ENCODE assay signal across 21 cellular contexts in genomic region chr12:47909839-47910465, GRCh38. TPM values are rescaled to one million over a fixed set of nuclear protein-coding genes. Genes with fewer than 3 reads are reported as not detected.
DNase-seq lines count a peak whose midpoint lies in the region; ATAC-seq, FAIRE-seq and TF ChIP-seq lines count a peak whose summit lies in the region.
"Had no signal": no experiment of that assay in that cellular context is flagged by ENCODE, and none has a peak within 500 bp of the region (broad histone marks: within the 10 kb centered on the region; RNA-seq: fewer than 3 reads in every experiment).

No MANE protein-coding gene starts in this region.

- H3K36me3 ChIP-seq in H1 (ENCODE audit: control insufficient read depth in 2 of 4, insufficient read depth in 4 of 4, low read length in 3 of 4) = no peaks in the 10 kb centered on the region
- no peaks in the 10 kb centered on the region for H3K36me3 ChIP-seq in mesenchymal stem cell (ENCODE audit: control insufficient read depth in 1 of 2, insufficient read depth in 2 of 2, low read depth in 1 of 2, low read length in 2 of 2)
- no peaks in the 10 kb centered on the region for H3K36me3 ChIP-seq in testis (ENCODE audit: low read depth, missing control alignments)
- no peaks in the 10 kb centered on the region for H3K36me3 ChIP-seq in neural progenitor cell
- H3K36me3 ChIP-seq: Peyer's patch had no signal

- peaks cover 5% of the 10 kb centered on the region for H3K23me2 ChIP-seq in H1 (ENCODE audit: low read depth, low read length)

- DNase-seq in activated naive CD4-positive, alpha-beta T cell treated with anti-CD3 and anti-CD28 coated beads, Interleukin-2, amount 10 ng/mL, durations not matched to agents 7 days and 5 days = no peak
- no peak for DNase-seq in activated naive CD4-positive, alpha-beta T cell treated with anti-CD3 and anti-CD28 coated beads, Interleukin-2, amount 50 U/mL, for 72 hours (ENCODE audit: low spot score in 2 of 2)
- DNase-seq in H1 (ENCODE audit: low read depth in 1 of 2, low spot score in 2 of 2) = no peak
- peak; percentile 30 for DNase-seq in mesenchymal stem cell
- no peak for DNase-seq in NOMO-1 (lab: John Stamatoyannopoulos, UW; ENCODE audit: unreplicated experiment in 2 of 2)
- no peak for DNase-seq in testis
- DNase-seq in hepatic stellate cell (ENCODE audit: low spot score) = no peak
- DNase-seq in neural progenitor cell (ENCODE audit: low spot score) = no peak
- DNase-seq: 8988T, DMS 273 treated with DMSO at 0.1 percent for 48 hours, NCI-H1092 treated with DMSO at 0.1 percent for 48 hours, NCI-H146, NCI-H2081, NCI-H2171 treated with DMSO at 0.1 percent for 48 hours, NCI-H446, NCI-H69, Peyer's patch had no signal

- H3K4me1 ChIP-seq in H1 (replicated peaks in 1 of 4; ENCODE audit: control insufficient read depth in 3 of 4, insufficient read depth in 4 of 4, low read length in 3 of 4) (no peaks in the 10 kb centered on the region), mesenchymal stem cell (ENCODE audit: control insufficient read depth, insufficient read depth, low read depth, low read length) (peaks cover 6% of the 10 kb centered on the region), testis (no peaks in the 10 kb centered on the region), neural progenitor cell (no peaks in the 10 kb centered on the region)

- H3K4me3 ChIP-seq in H1 (ENCODE audit: extremely low read depth in 1 of 4, insufficient read depth in 2 of 4, low read depth in 3 of 4, low read length in 4 of 4) (no peak overlapping the region), mesenchymal stem cell (ENCODE audit: insufficient read depth in 1 of 2, low read depth in 1 of 2, low read length in 2 of 2) (no peak overlapping the region), testis (no peak overlapping the region), neural progenitor cell (no peak overlapping the region)
- H3K4me3 ChIP-seq: GM23338, Peyer's patch had no signal

- H2AFZ ChIP-seq in H1 (ENCODE audit: low read length) = no peak overlapping the region
- H2AFZ ChIP-seq in mesenchymal stem cell (ENCODE audit: low read depth, low read length) = peak overlapping the region; percentile 1
- no peak overlapping the region for H2AFZ ChIP-seq in neural progenitor cell (replicated peaks)
- H2AFZ ChIP-seq: GM23338 had no signal

- peaks cover 80% of the 10 kb centered on the region for H3K27me3 Mint-ChIP-seq in activated naive CD4-positive, alpha-beta T cell treated with anti-CD3 and anti-CD28 coated beads, Interleukin-2, amount 10 ng/mL, durations not matched to agents 7 days and 5 days
- peaks cover 32% of the 10 kb centered on the region for H3K27me3 Mint-ChIP-seq in neural progenitor cell (ENCODE audit: insufficient read depth, low read depth)

- no peak overlapping the region for H4K5ac ChIP-seq in H1 (ENCODE audit: insufficient read length, low read depth, low read length)

- H2BK12ac ChIP-seq in H1 (ENCODE audit: low read depth, low read length) (no peak overlapping the region), mesenchymal stem cell (ENCODE audit: low read length in 2 of 2) (peak overlapping the region; percentile 1 to 32)

- H2BK5ac ChIP-seq in H1 (ENCODE audit: low read depth, low read length) = no peak overlapping the region
- no peak overlapping the region for H2BK5ac ChIP-seq in mesenchymal stem cell (ENCODE audit: low read depth, low read length, poor library complexity, severe bottlenecking)

- TF ChIP-seq CTCF in H1 (IDR thresholded peaks at IDR 0.05; ENCODE audit: control extremely low read depth in 1 of 3, insufficient read depth in 1 of 3, low read depth in 1 of 3, low read length in 3 of 3) (no peak), testis (IDR thresholded peaks at IDR 0.05) (no peak), neural progenitor cell (IDR thresholded peaks at IDR 0.05) (no peak)

- H3F3A ChIP-seq in neural progenitor cell (ENCODE audit: low read depth) = no peaks in the 10 kb centered on the region

- no peaks in the 10 kb centered on the region for H3K4me1 Mint-ChIP-seq in activated naive CD4-positive, alpha-beta T cell treated with anti-CD3 and anti-CD28 coated beads, Interleukin-2, amount 10 ng/mL, durations not matched to agents 7 days and 5 days
- peaks cover 4% of the 10 kb centered on the region for H3K4me1 Mint-ChIP-seq in neural progenitor cell

- H3K23ac ChIP-seq in H1 (ENCODE audit: insufficient read length) (no peak overlapping the region), mesenchymal stem cell (ENCODE audit: low read length in 2 of 2) (no peak overlapping the region)

- H3K56ac ChIP-seq in H1 (replicated peaks; ENCODE audit: insufficient read length, low read depth, low read length) = no peak overlapping the region

- CTCF ChIA-PET in activated naive CD4-positive, alpha-beta T cell treated with anti-CD3 and anti-CD28 coated beads, Interleukin-2, amount 10 ng/mL, durations not matched to agents 7 days and 5 days (lab: Charles Lee) = no interaction called here
- CTCF ChIA-PET in H1 (lab: Charles Lee; ENCODE audit: partially characterized antibody) = interaction anchor here (0.6 to 2.0 kb wide), 9 partner anchors 12 to 246 kb away, joined by 3 to 5 read pairs (median 3); partner anchors contain the start of gene TMEM106C

- H3K9me3 ChIP-seq in H1 (ENCODE audit: insufficient read depth in 2 of 2, low read depth in 1 of 2, low read length in 1 of 2) (no peaks in the 10 kb centered on the region), mesenchymal stem cell (ENCODE audit: control insufficient read depth, low read length) (peaks cover 2% of the 10 kb centered on the region), testis (no peaks in the 10 kb centered on the region), neural progenitor cell (ENCODE audit: low read depth) (no peaks in the 10 kb centered on the region)
- H3K9me3 ChIP-seq: Peyer's patch had no signal

- no peaks in the 10 kb centered on the region for H3K9me3 Mint-ChIP-seq in activated naive CD4-positive, alpha-beta T cell treated with anti-CD3 and anti-CD28 coated beads, Interleukin-2, amount 10 ng/mL, durations not matched to agents 7 days and 5 days
- H3K9me3 Mint-ChIP-seq in activated naive CD4-positive, alpha-beta T cell treated with anti-CD3 and anti-CD28 coated beads, Interleukin-2, amount 50 U/mL, for 72 hours = peaks cover 0 to 5% of the 10 kb centered on the region in 2 donors
- H3K9me3 Mint-ChIP-seq in neural progenitor cell = peaks cover 2% of the 10 kb centered on the region

- H2BK15ac ChIP-seq in H1 (ENCODE audit: low read length) = 0 out of 2 replicates have a peak overlapping the region, but pooled peaks have one; percentile 67
- peak overlapping the region; percentile 44 for H2BK15ac ChIP-seq in mesenchymal stem cell (ENCODE audit: low read depth, poor library complexity, severe bottlenecking)

- H4K20me1 ChIP-seq in H1 (replicated peaks in 1 of 2; ENCODE audit: control insufficient read depth in 1 of 2, insufficient read depth in 2 of 2, low read length in 2 of 2) = no peaks in the 10 kb centered on the region
- H4K20me1 ChIP-seq in neural progenitor cell (ENCODE audit: low read depth) = no peaks in the 10 kb centered on the region

- H3K9ac ChIP-seq in H1 (replicated peaks in 1 of 4; ENCODE audit: extremely low read depth in 1 of 4, low read depth in 3 of 4, low read length in 3 of 4) = no peak overlapping the region
- no peak overlapping the region for H3K9ac ChIP-seq in mesenchymal stem cell (ENCODE audit: low read length)
- H3K9ac ChIP-seq in neural progenitor cell = no peak overlapping the region

- H4K91ac ChIP-seq in H1 (replicated peaks; ENCODE audit: insufficient read length, low read length) (no peak overlapping the region), mesenchymal stem cell (ENCODE audit: low read length) (no peak overlapping the region)

- FAIRE-seq in H1 (lab: Jason Lieb, UNC) = no peak
- FAIRE-seq: G401.6 had no signal

- POLR2A ChIA-PET in H1 (lab: Charles Lee; ENCODE audit: partially characterized antibody) = no interaction called here

- no peak overlapping the region for H3K14ac ChIP-seq in H1 (ENCODE audit: insufficient read length)
- H3K14ac ChIP-seq in mesenchymal stem cell (ENCODE audit: low read length in 2 of 2) = peak overlapping the region in 1 of 2 experiments; percentile 65

- TF ChIP-seq POLR2A in H1 (IDR thresholded peaks at IDR 0.05; ENCODE audit: control extremely low read depth in 1 of 2, low read depth in 2 of 2, low read length in 2 of 2) (no peak), testis (IDR thresholded peaks at IDR 0.05) (no peak)

- no peak for ATAC-seq in activated naive CD4-positive, alpha-beta T cell treated with anti-CD3 and anti-CD28 coated beads, Interleukin-2, amount 50 U/mL, for 72 hours
- ATAC-seq: GM23338, HCT116 had no signal

- peak overlapping the region; percentile 20 for H3K27ac Mint-ChIP-seq in activated naive CD4-positive, alpha-beta T cell treated with anti-CD3 and anti-CD28 coated beads, Interleukin-2, amount 10 ng/mL, durations not matched to agents 7 days and 5 days
- H3K27ac Mint-ChIP-seq in activated naive CD4-positive, alpha-beta T cell treated with anti-CD3 and anti-CD28 coated beads, Interleukin-2, amount 50 U/mL, for 72 hours = peak overlapping the region in 1 of 2 donors; percentile 47
- no peak overlapping the region for H3K27ac Mint-ChIP-seq in neural progenitor cell
- H3K27ac Mint-ChIP-seq: GM23338 had no signal

- no peak overlapping the region for H2BK20ac ChIP-seq in H1 (ENCODE audit: low read length)

- H3K4ac ChIP-seq in H1 (replicated peaks; ENCODE audit: insufficient read length, low read depth, low read length) (no peak overlapping the region), mesenchymal stem cell (ENCODE audit: low read depth in 1 of 2, low read length in 2 of 2) (no peak overlapping the region)

- no peaks in the 10 kb centered on the region for H3K36me3 Mint-ChIP-seq in activated naive CD4-positive, alpha-beta T cell treated with anti-CD3 and anti-CD28 coated beads, Interleukin-2, amount 10 ng/mL, durations not matched to agents 7 days and 5 days
- peaks cover 0 to 6% of the 10 kb centered on the region in 2 donors for H3K36me3 Mint-ChIP-seq in activated naive CD4-positive, alpha-beta T cell treated with anti-CD3 and anti-CD28 coated beads, Interleukin-2, amount 50 U/mL, for 72 hours
- H3K36me3 Mint-ChIP-seq in neural progenitor cell = no peaks in the 10 kb centered on the region

- no peak overlapping the region for H4K8ac ChIP-seq in H1 (ENCODE audit: extremely low read depth, insufficient read depth, low read length)
- H4K8ac ChIP-seq in mesenchymal stem cell (ENCODE audit: low read length) = no peak overlapping the region

- no peak overlapping the region for H3K18ac ChIP-seq in H1 (ENCODE audit: extremely low read depth, low read length)
- peak overlapping the region in 1 of 2 experiments; percentile 11 for H3K18ac ChIP-seq in mesenchymal stem cell (ENCODE audit: low read depth in 1 of 2, low read length in 2 of 2)

- H3K4me3 Mint-ChIP-seq in activated naive CD4-positive, alpha-beta T cell treated with anti-CD3 and anti-CD28 coated beads, Interleukin-2, amount 10 ng/mL, durations not matched to agents 7 days and 5 days = no peak overlapping the region
- no peak overlapping the region for H3K4me3 Mint-ChIP-seq in neural progenitor cell
- H3K4me3 Mint-ChIP-seq: CD14-positive monocyte, GM23338 had no signal

- H3K79me1 ChIP-seq in H1 (ENCODE audit: low read depth, low read length) (no peaks in the 10 kb centered on the region), mesenchymal stem cell (replicated peaks; ENCODE audit: low read length, poor library complexity, severe bottlenecking) (no peaks in the 10 kb centered on the region)

- H3K27me3 ChIP-seq in H1 (replicated peaks in 1 of 4; ENCODE audit: control insufficient read depth in 3 of 4, extremely low read depth in 1 of 4, insufficient read depth in 3 of 4, low read length in 3 of 4) = peaks cover 8 to 26% (median 20%) of the 10 kb centered on the region in 4 experiments
- H3K27me3 ChIP-seq in mesenchymal stem cell (ENCODE audit: control insufficient read depth in 1 of 2, insufficient read depth in 1 of 2, low read length in 2 of 2) = peaks cover 20 to 21% of the 10 kb centered on the region in 2 experiments
- H3K27me3 ChIP-seq in testis = no peaks in the 10 kb centered on the region
- peaks cover 63% of the 10 kb centered on the region for H3K27me3 ChIP-seq in neural progenitor cell
- H3K27me3 ChIP-seq: Peyer's patch had no signal

- 84% methylated on average over 4 of the region's 4 CpGs; no CpG with 5 or more reads in 1 of the 2 experiments for WGBS in H1 (ENCODE audit: extremely low coverage in 1 of 2, insufficient coverage in 1 of 2, insufficient read length in 1 of 2, insufficient replicate concordance in 2 of 2, low coverage in 1 of 2, low lambda C conversion rate in 2 of 2, missing lambda C conversion rate in 1 of 2), 2 experiments
- WGBS in mesenchymal stem cell = 83% methylated on average over 4 of the region's 4 CpGs
- 91 to 93% methylated on average over 3 to 4 of the region's 4 CpGs for WGBS in testis, 2 donors

- TF ChIP-seq RAD21 in H1 (IDR thresholded peaks at IDR 0.05 in 1 of 2, conservative IDR thresholded peaks at IDR 0.05 in 1 of 2; ENCODE audit: low read depth in 2 of 2, low read length in 2 of 2) = no peak

- no peak overlapping the region for H2AK5ac ChIP-seq in H1 (ENCODE audit: low read depth, low read length)
- no peak overlapping the region for H2AK5ac ChIP-seq in mesenchymal stem cell (ENCODE audit: low read length, severe bottlenecking)

- no peak for TF ChIP-seq EP300 in H1 (IDR thresholded peaks at IDR 0.05; ENCODE audit: borderline replicate concordance in 1 of 2, low read depth in 2 of 2, low read length in 2 of 2)

- intact Hi-C loops in testis (cut with DNase I; ENCODE audit: low total_unique reads) = no loop called here

- no peak overlapping the region for H3K27ac ChIP-seq in H1 (ENCODE audit: low read depth, low read length)
- H3K27ac ChIP-seq in mesenchymal stem cell (ENCODE audit: low read length, poor library complexity, severe bottlenecking) = no peak overlapping the region
- no peak overlapping the region for H3K27ac ChIP-seq in testis
- H3K27ac ChIP-seq in neural progenitor cell = no peak overlapping the region
- H3K27ac ChIP-seq: Peyer's patch had no signal

- no peak overlapping the region for H3K4me2 ChIP-seq in H1 (ENCODE audit: insufficient read depth in 1 of 2, low read depth in 2 of 2, low read length in 2 of 2)
- no peak overlapping the region for H3K4me2 ChIP-seq in mesenchymal stem cell (ENCODE audit: low read length, poor library complexity, severe bottlenecking)
- H3K4me2 ChIP-seq in neural progenitor cell = no peak overlapping the region
- H3K4me2 ChIP-seq: GM23338 had no signal

- no peaks in the 10 kb centered on the region for H3K79me2 ChIP-seq in H1 (ENCODE audit: control insufficient read depth in 1 of 2, insufficient read depth in 2 of 2, low read length in 2 of 2)
- no peaks in the 10 kb centered on the region for H3K79me2 ChIP-seq in neural progenitor cell (ENCODE audit: low read depth)

- H2BK120ac ChIP-seq in H1 (replicated peaks; ENCODE audit: low read depth, low read length) (no peak overlapping the region), mesenchymal stem cell (ENCODE audit: low read depth, low read length) (peak overlapping the region; percentile 6)

RNA-seq across cellular contexts. Expression of gene VDR, which starts 5.2 kb away (rescaled TPM):
- 100 to 1,000 TPM in 1 of 2 donors, 10 to 100 TPM in 1; 92.4 to 133 TPM for total RNA-seq in activated naive CD4-positive, alpha-beta T cell treated with anti-CD3 and anti-CD28 coated beads, Interleukin-2, amount 50 U/mL, for 72 hours
- total RNA-seq in H1 (2021; fragmentation: NEBNext Ultra II Directional; extraction: Animal tissue kit (Norgen Biotek cat#: 25700)) = 0.34 and 0.65 TPM in 2 replicates
- polyA plus RNA-seq in H1 (2011; rRNA removed) (0.44 and 0.58 TPM in 2 replicates), testis (ENCODE audit: insufficient read depth, low read depth, low replicate concordance) (3.7 TPM)
- polyA plus RNA-seq in H1 (2011; cell fraction: cytosol; rRNA removed) = 0.23 TPM
- polyA plus RNA-seq in H1 (2011; cell fraction: nucleus; rRNA removed) = 0.33 TPM
- polyA plus RNA-seq in H1 (2012, experiment 1 of 2) = 0.14 to 0.27 TPM (median 0.23 TPM) in 4 replicates
- polyA plus RNA-seq in H1 (2012, experiment 2 of 2) = 0.08 TPM
- 0.28 TPM for polyA plus RNA-seq in H1 (2013, experiment 1 of 2)
- 0.24 TPM for polyA plus RNA-seq in H1 (2013, experiment 2 of 2)
- polyA minus RNA-seq in H1 (2011; rRNA and poly(A)+ RNA removed) = 0.66 and 0.83 TPM in 2 replicates
- polyA minus RNA-seq in H1 (2011; cell fraction: cytosol; rRNA and poly(A)+ RNA removed) = 0.44 TPM
- 0.60 TPM for polyA minus RNA-seq in H1 (2011; cell fraction: nucleus; rRNA and poly(A)+ RNA removed)
- polyA plus RNA-seq in mesenchymal stem cell (2013, experiment 1 of 2) = 11.0 TPM
- 10.0 TPM for polyA plus RNA-seq in mesenchymal stem cell (2013, experiment 2 of 2)
- total RNA-seq in testis (1 to 10 TPM; 1.4 to 2.9 TPM), neural progenitor cell (ENCODE audit: low replicate concordance) (0.09 TPM in 1 of 2 replicates, not detected in the other)

RNA-seq across cellular contexts. Expression of gene TMEM106C, which starts 53.4 kb away (rescaled TPM):
- total RNA-seq in activated naive CD4-positive, alpha-beta T cell treated with anti-CD3 and anti-CD28 coated beads, Interleukin-2, amount 50 U/mL, for 72 hours = 100 to 1,000 TPM; 134 to 305 TPM
- 36.6 and 37.0 TPM in 2 replicates for total RNA-seq in H1 (2021; fragmentation: NEBNext Ultra II Directional; extraction: Animal tissue kit (Norgen Biotek cat#: 25700))
- polyA plus RNA-seq in H1 (2011; rRNA removed) (35.7 and 45.3 TPM in 2 replicates), testis (ENCODE audit: insufficient read depth, low read depth, low replicate concordance) (132 TPM)
- 50.0 TPM for polyA plus RNA-seq in H1 (2011; cell fraction: cytosol; rRNA removed)
- polyA plus RNA-seq in H1 (2011; cell fraction: nucleus; rRNA removed) = 47.3 TPM
- 30.0 to 40.7 TPM (median 38.1 TPM) in 4 replicates for polyA plus RNA-seq in H1 (2012, experiment 1 of 2)
- polyA plus RNA-seq in H1 (2012, experiment 2 of 2) = 22.3 TPM
- 29.9 TPM for polyA plus RNA-seq in H1 (2013, experiment 1 of 2)
- polyA plus RNA-seq in H1 (2013, experiment 2 of 2) = 32.5 TPM
- 64.9 and 98.9 TPM in 2 replicates for polyA minus RNA-seq in H1 (2011; rRNA and poly(A)+ RNA removed)
- polyA minus RNA-seq in H1 (2011; cell fraction: cytosol; rRNA and poly(A)+ RNA removed) = 23.5 TPM
- polyA minus RNA-seq in H1 (2011; cell fraction: nucleus; rRNA and poly(A)+ RNA removed) = 34.8 TPM
- polyA plus RNA-seq in mesenchymal stem cell (2013, experiment 1 of 2) = 39.2 TPM
- 39.7 TPM for polyA plus RNA-seq in mesenchymal stem cell (2013, experiment 2 of 2)
- total RNA-seq in testis (10 to 100 TPM; 63.5 to 91.1 TPM), neural progenitor cell (ENCODE audit: low replicate concordance) (87.5 and 115 TPM in 2 replicates)

Comparison
In these comparisons a context has a peak if more than half of its experiments do, and no peak if none do; other contexts are left out.
1. RNA of gene VDR, which starts 5.2 kb away (total RNA-seq): 92.4 to 133 TPM in activated naive CD4-positive, alpha-beta T cell treated with anti-CD3 and anti-CD28 coated beads, Interleukin-2, amount 50 U/mL, for 72 hours; 1.4 to 2.9 TPM in testis, 0.34 to 0.65 TPM in H1 and 0.09 TPM in neural progenitor cell; every median in the first group is over 10 times any median in the second.